17 cellular contexts compared by ENCODE assay signal in genomic region chr3:55169608-55170010, GRCh38.
DNase-seq lines count a peak whose midpoint lies in the region; ATAC-seq and TF ChIP-seq lines count a peak whose summit lies in the region.
"Had no signal": no experiment of that assay in that cellular context is flagged by ENCODE, and none has a peak within 500 bp of the region (broad histone marks: within the 10 kb centered on the region; RNA-seq: fewer than 3 reads in every experiment).

No MANE protein-coding gene starts in this region.

- no peaks in the 10 kb centered on the region for H3K9me3 ChIP-seq in upper lobe of right lung
- H3K9me3 ChIP-seq: colonic mucosa, neutrophil had no signal

- DNase-seq in AG04449 (ENCODE audit: low read depth, low spot score) (peak; percentile 100), HS-5 (ENCODE audit: low read depth) (peak; percentile 99), astrocyte of the cerebellum (ENCODE audit: low read depth) (peak; percentile 99), kidney glomerular epithelial cell (lab: John Stamatoyannopoulos, UW) (peak; percentile 85), cerebellar cortex (ENCODE audit: low spot score) (no peak), upper lobe of right lung (no peak), GF-D8 (lab: John Stamatoyannopoulos, UW) (no peak)
- DNase-seq: activated CD8-positive, alpha-beta T cell treated with anti-CD3 and anti-CD28 coated beads for 36 hours; activated effector memory CD4-positive, alpha-beta T cell treated with Interleukin-2 at 50 U/mL for 16 hours; colonic mucosa; left colon; NCI-H2171 treated with DMSO at 0.1 percent for 48 hours; stimulated activated CD4-positive, alpha-beta T cell treated with anti-CD3 and anti-CD28 coated beads, Interleukin-15, amount 100 ng/mL, for 24 hours; T-helper 9 cell had no signal

- H3K27me3 ChIP-seq in upper lobe of right lung: no peaks in the 10 kb centered on the region
- H3K27me3 ChIP-seq: colonic mucosa, neutrophil had no signal

- intact Hi-C loops in upper lobe of right lung (cut with DNase I): no loop called here

- TF ChIP-seq CTCF in AG04449 (IDR thresholded peaks at IDR 0.05; ENCODE audit: insufficient read depth, low read length, missing control alignments): no peak
- TF ChIP-seq CTCF in astrocyte of the cerebellum (IDR thresholded peaks at IDR 0.05; ENCODE audit: low read depth, low read length, missing control alignments): no peak
- TF ChIP-seq CTCF in upper lobe of right lung (IDR thresholded peaks at IDR 0.05): no peak

- no peaks in the 10 kb centered on the region for H3K4me1 ChIP-seq in upper lobe of right lung
- H3K4me1 ChIP-seq: colonic mucosa had no signal

- H3K4me3 ChIP-seq in AG04449 (ENCODE audit: low read depth, low read length) (no peak overlapping the region), astrocyte of the cerebellum (ENCODE audit: low read depth, low read length) (no peak overlapping the region), upper lobe of right lung (no peak overlapping the region)
- H3K4me3 ChIP-seq: colonic mucosa had no signal

- ATAC-seq in upper lobe of right lung (no peak), GM19455 (IDR thresholded peaks at IDR 0.05; ENCODE audit: unreplicated experiment) (no peak)
- ATAC-seq: activated CD8-positive, alpha-beta T cell treated with anti-CD3 and anti-CD28 coated beads for 36 hours; left colon; Panc1 had no signal

- CTCF ChIA-PET in AG04449 (lab: Yijun Ruan, JAX): interaction anchor here (0.8 to 5.2 kb wide), 10 partner anchors 11 to 742 kb away, joined by 3 to 42 read pairs (median 5); no protein-coding TSS in a partner anchor

- in situ Hi-C loops in astrocyte of the cerebellum (cut with HindIII; ENCODE audit: low sequenced_read_pairs): no loop called here

- H3K36me3 ChIP-seq in upper lobe of right lung: no peaks in the 10 kb centered on the region
- H3K36me3 ChIP-seq: colonic mucosa, neutrophil had no signal

- no peak overlapping the region for H3K27ac ChIP-seq in upper lobe of right lung
- H3K27ac ChIP-seq: colonic mucosa, neutrophil had no signal

- POLR2A ChIA-PET in AG04449 (lab: Yijun Ruan, JAX): interaction anchor here (0.6 to 3.3 kb wide), 23 partner anchors 8 to 317 kb away, joined by 3 to 45 read pairs (median 5); partner anchors contain the start of gene WNT5A

Comparison
In these comparisons a context has a peak if more than half of its experiments do, and no peak if none do; other contexts are left out.
1. DNase-seq: peak in AG04449 (single experiment), HS-5 (single experiment), astrocyte of the cerebellum (single experiment) and kidney glomerular epithelial cell (single experiment); none in cerebellar cortex (single experiment), upper lobe of right lung (single experiment) and GF-D8 (single experiment).